20 cellular contexts compared by ENCODE assay signal in genomic region chr4:41927761-41928499, GRCh38. TPM values are rescaled to one million over a fixed set of nuclear protein-coding genes. Genes with fewer than 3 reads are reported as not detected.
DNase-seq lines count a peak whose midpoint lies in the region; ATAC-seq and TF ChIP-seq lines count a peak whose summit lies in the region.
"Had no signal": no experiment of that assay in that cellular context is flagged by ENCODE, and none has a peak within 500 bp of the region (broad histone marks: within the 10 kb centered on the region; RNA-seq: fewer than 3 reads in every experiment).

No MANE protein-coding gene starts in this region.

- no peak overlapping the region for H3K4me3 Mint-ChIP-seq in activated CD4-positive, alpha-beta T cell treated with anti-CD3 and anti-CD28 coated beads, Interleukin-2, amount 10 ng/mL, durations not matched to agents 24 days and 14 days
- H3K4me3 Mint-ChIP-seq: B cell; CD8-positive, alpha-beta memory T cell; HFFc6; IgD-negative memory B cell had no signal

- BruUV-seq in PC-9 (replicated peaks; lab: Mats Ljungman, UMichigan) = no TSS peak

- 0 out of 2 replicates have a peak overlapping the region, but pooled peaks have one; percentile 32 for H3K27ac ChIP-seq in PC-9
- H3K27ac ChIP-seq: BLaER1 treated with 17β-estradiol and CSF1 and Interleukin-3, amounts not matched to agents 10 nM and 100 nM had no signal

- H3K9me3 ChIP-seq in PC-9 (ENCODE audit: insufficient read depth, low read depth) = no peaks in the 10 kb centered on the region

- H3K27me3 Mint-ChIP-seq in activated CD4-positive, alpha-beta T cell treated with anti-CD3 and anti-CD28 coated beads, Interleukin-2, amount 10 ng/mL, durations not matched to agents 24 days and 14 days = peaks cover 9% of the 10 kb centered on the region

- H3K4me2 ChIP-seq in PC-9 = peak overlapping the region; percentile 45
- H3K4me2 ChIP-seq: BLaER1 treated with 17β-estradiol and CSF1 and Interleukin-3, amounts not matched to agents 10 nM and 100 nM had no signal

- H3K9me3 Mint-ChIP-seq in activated CD4-positive, alpha-beta T cell treated with anti-CD3 and anti-CD28 coated beads, Interleukin-2, amount 10 ng/mL, durations not matched to agents 24 days and 14 days = peaks cover 8% of the 10 kb centered on the region
- H3K9me3 Mint-ChIP-seq: CD8-positive, alpha-beta memory T cell; HFFc6 had no signal

- POLR2A ChIA-PET in PC-9 (lab: Charles Lee; ENCODE audit: unreplicated experiment) = no interaction called here

- DNase-seq in activated CD4-positive, alpha-beta T cell treated with anti-CD3 and anti-CD28 coated beads, Interleukin-2, amount 10 ng/mL, durations not matched to agents 24 days and 14 days = peak; percentile 22
- no peak for DNase-seq in activated CD4-positive, alpha-beta T cell treated with anti-CD3 and anti-CD28 coated beads for 48 hours
- peak; percentile 16 for DNase-seq in HT-29 (ENCODE audit: low spot score)
- peak; percentile 47 to 60 for DNase-seq in PC-9
- DNase-seq in ureter (ENCODE audit: low spot score) = no peak
- DNase-seq: CD8-positive, alpha-beta memory T cell; COR-L47; DMS 273 treated with DMSO at 0.1 percent for 48 hours; DMS79; GF-D8; GOT3; H7; HFFc6; KBM-7 had no signal

- H3K36me3 Mint-ChIP-seq in activated CD4-positive, alpha-beta T cell treated with anti-CD3 and anti-CD28 coated beads, Interleukin-2, amount 10 ng/mL, durations not matched to agents 24 days and 14 days (ENCODE audit: low read depth) = no peaks in the 10 kb centered on the region
- H3K36me3 Mint-ChIP-seq: CD8-positive, alpha-beta memory T cell; IgD-negative memory B cell had no signal

- H3F3A ChIP-seq in PC-9 (ENCODE audit: insufficient read depth, low read depth) = peaks cover 14% of the 10 kb centered on the region

- no peaks in the 10 kb centered on the region for H3K27me3 ChIP-seq in PC-9 (ENCODE audit: insufficient read depth, low read depth)
- H3K27me3 ChIP-seq: BLaER1 treated with 17β-estradiol and CSF1 and Interleukin-3, amounts not matched to agents 10 nM and 100 nM had no signal

- TF ChIP-seq CTCF in PC-9 (conservative IDR thresholded peaks at IDR 0.05) = no peak

- H2AFZ ChIP-seq in PC-9 = no peak overlapping the region

- H3K4me1 Mint-ChIP-seq in activated CD4-positive, alpha-beta T cell treated with anti-CD3 and anti-CD28 coated beads, Interleukin-2, amount 10 ng/mL, durations not matched to agents 24 days and 14 days = peaks cover 8% of the 10 kb centered on the region
- H3K4me1 Mint-ChIP-seq: B cell had no signal

- intact Hi-C loops in activated CD4-positive, alpha-beta T cell treated with anti-CD3 and anti-CD28 coated beads, Interleukin-2, amount 10 ng/mL, durations not matched to agents 24 days and 14 days (cut with micrococcal nuclease) = no loop called here
- intact Hi-C loops in PC-9 (cut with micrococcal nuclease; ENCODE audit: unreplicated experiment) = no loop called here

- CTCF ChIA-PET in PC-9 (lab: Charles Lee) = no interaction called here

- no peak overlapping the region for H3K27ac Mint-ChIP-seq in activated CD4-positive, alpha-beta T cell treated with anti-CD3 and anti-CD28 coated beads, Interleukin-2, amount 10 ng/mL, durations not matched to agents 24 days and 14 days
- H3K27ac Mint-ChIP-seq: B cell; CD8-positive, alpha-beta memory T cell; HFFc6; IgD-negative memory B cell had no signal

- H4K20me1 ChIP-seq in PC-9 (ENCODE audit: insufficient read depth) = no peaks in the 10 kb centered on the region
- H4K20me1 ChIP-seq: BLaER1 treated with 17β-estradiol and CSF1 and Interleukin-3, amounts not matched to agents 10 nM and 100 nM had no signal

- no peaks in the 10 kb centered on the region for H3K36me3 ChIP-seq in PC-9 (ENCODE audit: low read depth)
- H3K36me3 ChIP-seq: BLaER1 treated with 17β-estradiol and CSF1 and Interleukin-3, amounts not matched to agents 10 nM and 100 nM had no signal

- no peak for ATAC-seq in HG02642 (IDR thresholded peaks at IDR 0.05; ENCODE audit: poor library complexity, unreplicated experiment)
- ATAC-seq: HCT116 had no signal

- H3K79me2 ChIP-seq in PC-9 (ENCODE audit: low read depth) = no peaks in the 10 kb centered on the region

- H3K9me2 ChIP-seq in PC-9 (ENCODE audit: insufficient read depth) = no peaks in the 10 kb centered on the region

- H3K4me3 ChIP-seq in PC-9 = no peak overlapping the region
- H3K4me3 ChIP-seq: BLaER1 treated with 17β-estradiol and CSF1 and Interleukin-3, amounts not matched to agents 10 nM and 100 nM had no signal

- H3K4me1 ChIP-seq in PC-9 (replicated peaks; ENCODE audit: insufficient read depth) = peaks cover 24% of the 10 kb centered on the region
- H3K4me1 ChIP-seq: BLaER1 treated with 17β-estradiol and CSF1 and Interleukin-3, amounts not matched to agents 10 nM and 100 nM had no signal

RNA-seq across cellular contexts. Expression of gene TMEM33, which starts 7.3 kb away (rescaled TPM):
- 97.6 and 102 TPM in 2 replicates for total RNA-seq in activated CD4-positive, alpha-beta T cell treated with anti-CD3 and anti-CD28 coated beads, Interleukin-2, amount 10 ng/mL, durations not matched to agents 24 days and 14 days
- 100 and 119 TPM in 2 replicates for total RNA-seq in HT-29 (2014; rRNA removed; shearing (Covaris generic))
- total RNA-seq in PC-9 (2021) (62.3 and 65.0 TPM in 2 replicates), ureter (69.5 TPM)

RNA-seq across cellular contexts. Expression of gene DCAF4L1, which starts 53.6 kb away (rescaled TPM):
- total RNA-seq in activated CD4-positive, alpha-beta T cell treated with anti-CD3 and anti-CD28 coated beads, Interleukin-2, amount 10 ng/mL, durations not matched to agents 24 days and 14 days = 0.19 and 0.21 TPM in 2 replicates
- 0.03 and 0.13 TPM in 2 replicates for total RNA-seq in HT-29 (2014; rRNA removed; shearing (Covaris generic))
- total RNA-seq in PC-9 (2021) = 0.15 and 0.23 TPM in 2 replicates
- total RNA-seq in ureter = 0.36 TPM
- total RNA-seq: A172 had no signal

Comparison
In these comparisons a context has a peak if more than half of its experiments do, and no peak if none do; other contexts are left out.
1. DNase-seq: peak in activated CD4-positive, alpha-beta T cell treated with anti-CD3 and anti-CD28 coated beads, Interleukin-2, amount 10 ng/mL, durations not matched to agents 24 days and 14 days (single experiment), HT-29 (single experiment) and PC-9 (2 of 2); none in activated CD4-positive, alpha-beta T cell treated with anti-CD3 and anti-CD28 coated beads for 48 hours (single experiment) and ureter (single experiment).